In genomic region chr19:38434549-38435051, GRCh38 we compare ENCODE assay signal across 14 cellular contexts. TPM values are rescaled to one million over a fixed set of nuclear protein-coding genes. Genes with fewer than 3 reads are reported as not detected.
DNase-seq lines count a peak whose midpoint lies in the region; ATAC-seq, FAIRE-seq and TF ChIP-seq lines count a peak whose summit lies in the region.
"Had no signal": no experiment of that assay in that cellular context is flagged by ENCODE, and none has a peak within 500 bp of the region (broad histone marks: within the 10 kb centered on the region; RNA-seq: fewer than 3 reads in every experiment).

No MANE protein-coding gene starts in this region.

- no peak for TF ChIP-seq CTCF in esophagus muscularis mucosa (IDR thresholded peaks at IDR 0.05)
- TF ChIP-seq CTCF in nephron (IDR thresholded peaks at IDR 0.05; ENCODE audit: unreplicated experiment in 3 of 3), result no peak
- no peak for TF ChIP-seq CTCF in A673 (conservative IDR thresholded peaks at IDR 0.05; ENCODE audit: low read depth, low read length)

- no TSS peak for BruUV-seq in A673 (replicated peaks; lab: Mats Ljungman, UMichigan)

- H3K9me3 ChIP-seq in HUES64 (ENCODE audit: insufficient read depth, low read depth, low read length) (no peaks in the 10 kb centered on the region), esophagus muscularis mucosa (no peaks in the 10 kb centered on the region), A673 (ENCODE audit: low read depth, low read length, poor library complexity, severe bottlenecking) (no peaks in the 10 kb centered on the region)
- H3K9me3 ChIP-seq: adrenal gland, testis had no signal

- TF ChIP-seq POLR2A in esophagus muscularis mucosa (IDR thresholded peaks at IDR 0.05; ENCODE audit: low read depth), result peak; percentile 6

- 9% methylated on average over 9 of the region's 13 CpGs for WGBS in HUES64
- 18% methylated on average over 7 of the region's 13 CpGs for WGBS in esophagus muscularis mucosa

- H3K4me3 ChIP-seq in HUES64 (ENCODE audit: low read length), result peak overlapping the region; percentile 58
- peak overlapping the region in 3 of 4 donors; percentile 20 to 33 (median 31) for H3K4me3 ChIP-seq in esophagus muscularis mucosa
- no peak overlapping the region for H3K4me3 ChIP-seq in A673 (ENCODE audit: low read depth, low read length, poor library complexity, severe bottlenecking)
- H3K4me3 ChIP-seq: adrenal gland, testis had no signal

- H3K27me3 Mint-ChIP-seq in nephron (ENCODE audit: low read depth), result peaks cover 13% of the 10 kb centered on the region
- peaks cover 14 to 46% (median 20%) of the 10 kb centered on the region in 5 donors for H3K27me3 Mint-ChIP-seq in naive thymus-derived CD8-positive, alpha-beta T cell

- peak overlapping the region; percentile 80 to 92 (median 87) for H3K4me3 Mint-ChIP-seq in nephron
- peak overlapping the region in 1 of 10 donors; percentile 37 for H3K4me3 Mint-ChIP-seq in naive thymus-derived CD8-positive, alpha-beta T cell
- H3K4me3 Mint-ChIP-seq: CD4-positive, alpha-beta T cell had no signal

- peak overlapping the region; percentile 50 to 92 (median 86) for H3K27ac Mint-ChIP-seq in nephron
- H3K27ac Mint-ChIP-seq in naive thymus-derived CD8-positive, alpha-beta T cell, result peak overlapping the region in 1 of 10 donors; percentile 49
- H3K27ac Mint-ChIP-seq: CD4-positive, alpha-beta T cell had no signal

- no peaks in the 10 kb centered on the region for H3K36me3 ChIP-seq in HUES64 (ENCODE audit: insufficient read depth, low read length)
- no peaks in the 10 kb centered on the region for H3K36me3 ChIP-seq in esophagus muscularis mucosa
- H3K36me3 ChIP-seq in A673 (ENCODE audit: insufficient read depth, low read length, poor library complexity, severe bottlenecking), result no peaks in the 10 kb centered on the region
- H3K36me3 ChIP-seq: adrenal gland had no signal

- peak overlapping the region; percentile 53 for H3K9ac ChIP-seq in HUES64 (ENCODE audit: low read depth, low read length)

- H3K4me1 Mint-ChIP-seq in nephron, result peaks cover 25% of the 10 kb centered on the region
- H3K4me1 Mint-ChIP-seq in naive thymus-derived CD8-positive, alpha-beta T cell, result peaks cover 5 to 12% (median 9%) of the 10 kb centered on the region in 4 donors

- H3K27me3 ChIP-seq in HUES64 (ENCODE audit: insufficient read depth, low read length), result no peaks in the 10 kb centered on the region; the same call in 1 of the 2 replicates
- peaks cover 0 to 65% (median 9%) of the 10 kb centered on the region in 4 donors for H3K27me3 ChIP-seq in esophagus muscularis mucosa
- H3K27me3 ChIP-seq in A673 (replicated peaks; ENCODE audit: insufficient read depth, low read depth, low read length, poor library complexity), result peaks cover 9% of the 10 kb centered on the region
- H3K27me3 ChIP-seq: testis had no signal

- intact Hi-C loops in esophagus muscularis mucosa (cut with DNase I) (no loop called here), A673 (cut with micrococcal nuclease; ENCODE audit: unreplicated experiment) (no loop called here)

- H3K27ac ChIP-seq in HUES64 (ENCODE audit: low read depth, low read length) (peak overlapping the region; percentile 86), esophagus muscularis mucosa (replicated peaks in 1 of 4) (no peak overlapping the region), A673 (ENCODE audit: low read depth, low read length, poor library complexity, severe bottlenecking) (no peak overlapping the region)
- H3K27ac ChIP-seq: adrenal gland, testis had no signal

- no peaks in the 10 kb centered on the region for H3K36me3 Mint-ChIP-seq in nephron (ENCODE audit: low read depth)
- H3K36me3 Mint-ChIP-seq in naive thymus-derived CD8-positive, alpha-beta T cell, result no peaks in the 10 kb centered on the region

- no peak for ATAC-seq in naive thymus-derived CD8-positive, alpha-beta T cell
- no peak for ATAC-seq in activated CD4-positive, CD25-positive, alpha-beta regulatory T cell treated with anti-CD3 and anti-CD28 coated beads, Interleukin-2, amount 50 U/mL, for 24 hours
- ATAC-seq: SK-N-SH treated with all-trans-retinoic acid at 6 μM for 48 hours had no signal

- H3K4me1 ChIP-seq in HUES64 (ENCODE audit: insufficient read depth, low read length) (peaks cover 4% of the 10 kb centered on the region; the same call in 1 of the 2 replicates), esophagus muscularis mucosa (peaks cover 0 to 9% (median 8%) of the 10 kb centered on the region in 4 donors), A673 (ENCODE audit: insufficient read depth, low read length, poor library complexity, severe bottlenecking) (no peaks in the 10 kb centered on the region)
- H3K4me1 ChIP-seq: adrenal gland, testis had no signal

- no peaks in the 10 kb centered on the region for H3K9me3 Mint-ChIP-seq in nephron
- peaks cover 0 to 2% (median 0%) of the 10 kb centered on the region in 9 donors for H3K9me3 Mint-ChIP-seq in naive thymus-derived CD8-positive, alpha-beta T cell
- H3K9me3 Mint-ChIP-seq: CD4-positive, alpha-beta T cell had no signal

- TF ChIP-seq EP300 in esophagus muscularis mucosa (IDR thresholded peaks at IDR 0.05), result no peak

- FAIRE-seq in urothelium cell line (lab: Jason Lieb, UNC), result no peak

- POLR2A ChIA-PET in naive thymus-derived CD8-positive, alpha-beta T cell (lab: Charles Lee), result no interaction called here
- POLR2A ChIA-PET in A673 (lab: Charles Lee; ENCODE audit: low non-redundant PET), result no interaction called here

- CTCF ChIA-PET in A673 (lab: Charles Lee), result interaction anchor here (0.6 to 0.7 kb wide), 3 partner anchors 60 to 720 kb away, joined by 3 to 8 read pairs (median 4); no protein-coding TSS in a partner anchor

- DNase-seq in Ammon's horn (ENCODE audit: low spot score), result peak; percentile 40
- DNase-seq in esophagus muscularis mucosa (ENCODE audit: extremely low spot score), result no peak
- DNase-seq in naive thymus-derived CD8-positive, alpha-beta T cell, result no peak
- DNase-seq in A673 (ENCODE audit: low spot score), result no peak
- no peak for DNase-seq in urothelium cell line (ENCODE audit: low spot score)
- DNase-seq: CD4-positive, alpha-beta T cell; NCI-H510A treated with DMSO at 0.1 percent for 48 hours; testis had no signal

RNA-seq across cellular contexts. Expression of gene RYR1, which starts 1.1 kb away (rescaled TPM):
- polyA plus RNA-seq in HUES64 (2013, experiment 1 of 2), result 9.1 TPM
- polyA plus RNA-seq in HUES64 (2013, experiment 2 of 2), result 4.2 TPM
- total RNA-seq in esophagus muscularis mucosa (1 to 10 TPM in 3 of 4 donors, under 1 TPM in 1; 0.99 to 4.0 (median 2.7) TPM), A673 (2021) (0.28 and 0.55 TPM in 2 replicates)
- 1 to 10 TPM in 1 of 2 experiments, under 1 TPM in 1; 0.93 to 1.3 TPM for total RNA-seq in naive thymus-derived CD8-positive, alpha-beta T cell
- polyA plus RNA-seq in naive thymus-derived CD8-positive, alpha-beta T cell, result under 1 TPM in 1 of 3 donors, not detected in 2; 0.07 TPM

RNA-seq across cellular contexts. Expression of gene RASGRP4, which starts 8.6 kb away (rescaled TPM):
- polyA plus RNA-seq in HUES64 (2013, experiment 1 of 2), result 1.3 TPM
- 1.4 TPM for polyA plus RNA-seq in HUES64 (2013, experiment 2 of 2)
- total RNA-seq in esophagus muscularis mucosa (1 to 10 TPM; 3.2 to 7.8 (median 4.4) TPM), A673 (2021) (not detected in 2 replicates)
- not detected for total RNA-seq in naive thymus-derived CD8-positive, alpha-beta T cell
- under 1 TPM in 1 of 3 donors, not detected in 2; 0.07 TPM for polyA plus RNA-seq in naive thymus-derived CD8-positive, alpha-beta T cell

RNA-seq across cellular contexts. Expression of gene FAM98C, which starts 31.7 kb away (rescaled TPM):
- polyA plus RNA-seq in HUES64 (2013, experiment 1 of 2), result 3.5 TPM
- polyA plus RNA-seq in HUES64 (2013, experiment 2 of 2), result 4.3 TPM
- total RNA-seq in esophagus muscularis mucosa (10 to 100 TPM; 16.2 to 22.0 (median 19.7) TPM), A673 (2021) (11.8 and 12.1 TPM in 2 replicates)
- 10 to 100 TPM; 39.6 to 45.0 TPM for total RNA-seq in naive thymus-derived CD8-positive, alpha-beta T cell
- polyA plus RNA-seq in naive thymus-derived CD8-positive, alpha-beta T cell, result 10 to 100 TPM; 12.6 to 15.5 (median 15.4) TPM

RNA-seq across cellular contexts. Expression of gene SPRED3, which starts 46.1 kb away (rescaled TPM):
- polyA plus RNA-seq in HUES64 (2013, experiment 1 of 2), result 3.7 TPM
- 5.5 TPM for polyA plus RNA-seq in HUES64 (2013, experiment 2 of 2)
- total RNA-seq in esophagus muscularis mucosa (under 1 TPM; 0.46 to 0.83 (median 0.59) TPM), A673 (2021) (6.2 and 6.8 TPM in 2 replicates)
- 1 to 10 TPM; 1.8 to 2.6 TPM for total RNA-seq in naive thymus-derived CD8-positive, alpha-beta T cell
- under 1 TPM in 2 of 3 donors, not detected in 1; 0.02 to 0.16 TPM for polyA plus RNA-seq in naive thymus-derived CD8-positive, alpha-beta T cell

RNA-seq across cellular contexts. Expression of gene GGN, which starts 46.8 kb away (rescaled TPM):
- polyA plus RNA-seq in HUES64 (2013, experiment 1 of 2), result 0.65 TPM
- 1.2 TPM for polyA plus RNA-seq in HUES64 (2013, experiment 2 of 2)
- total RNA-seq in esophagus muscularis mucosa, result 1 to 10 TPM in 1 of 4 donors, under 1 TPM in 2, not detected in 1; 0.33 to 2.2 (median 0.91) TPM
- not detected for total RNA-seq in naive thymus-derived CD8-positive, alpha-beta T cell
- not detected for polyA plus RNA-seq in naive thymus-derived CD8-positive, alpha-beta T cell
- total RNA-seq in A673 (2021), result 0.83 and 1.3 TPM in 2 replicates
- total RNA-seq: omental fat pad had no signal
